13 cellular contexts compared by ENCODE assay signal in genomic region chr3:32384938-32385337, GRCh38. TPM values are rescaled to one million over a fixed set of nuclear protein-coding genes. Genes with fewer than 3 reads are reported as not detected.
DNase-seq lines count a peak whose midpoint lies in the region; ATAC-seq and TF ChIP-seq lines count a peak whose summit lies in the region.
"Had no signal": no experiment of that assay in that cellular context is flagged by ENCODE, and none has a peak within 500 bp of the region (broad histone marks: within the 10 kb centered on the region; RNA-seq: fewer than 3 reads in every experiment).

No MANE protein-coding gene starts in this region.

- no peak overlapping the region for H3K4ac ChIP-seq in mesendoderm (ENCODE audit: low read depth, low read length)

- H4K5ac ChIP-seq in mesendoderm (ENCODE audit: low read length), result no peak overlapping the region

- H3K36me3 ChIP-seq in mesendoderm (ENCODE audit: control insufficient read depth, insufficient read depth, low read length) (no peaks in the 10 kb centered on the region), tibial artery (no peaks in the 10 kb centered on the region)
- H3K36me3 ChIP-seq: gastrocnemius medialis, suprapubic skin, WERI-Rb-1 had no signal

- H3K18ac ChIP-seq in mesendoderm (ENCODE audit: low read length), result no peak overlapping the region

- peaks cover 13% of the 10 kb centered on the region for H3K4me1 Mint-ChIP-seq in activated T-cell treated with anti-CD3 and anti-CD28 coated beads, Interleukin-2, amount 50 U/mL, for 4 hours (ENCODE audit: low read depth)
- H3K4me1 Mint-ChIP-seq: natural killer cell had no signal

- H2BK5ac ChIP-seq in mesendoderm (ENCODE audit: low read length), result no peak overlapping the region

- H3K4me1 ChIP-seq in mesendoderm (ENCODE audit: control insufficient read depth, low read depth, low read length), result peaks cover 4% of the 10 kb centered on the region
- H3K4me1 ChIP-seq in tibial artery, result no peaks in the 10 kb centered on the region
- H3K4me1 ChIP-seq: gastrocnemius medialis, suprapubic skin had no signal

- peak; percentile 88 for DNase-seq in CD1c-positive myeloid dendritic cell (ENCODE audit: extremely low spot score)
- peak; percentile 21 for DNase-seq in MV-4-11 (lab: John Stamatoyannopoulos, UW)
- peak; percentile 72 for DNase-seq in choroid plexus epithelial cell (ENCODE audit: low read depth)
- peak; percentile 89 for DNase-seq in mesendoderm
- no peak for DNase-seq in tibial artery
- no peak for DNase-seq in activated T-cell treated with anti-CD3 and anti-CD28 coated beads, Interleukin-2, amount 50 U/mL, for 4 hours
- DNase-seq in AML-193 (lab: John Stamatoyannopoulos, UW), result no peak
- DNase-seq: gastrocnemius medialis; natural killer cell; stimulated activated CD4-positive, alpha-beta T cell treated with anti-CD3 and anti-CD28 coated beads, Interleukin-4, amount 100 ng/mL, for 1 hour; WERI-Rb-1 had no signal

- H3K23ac ChIP-seq in mesendoderm (ENCODE audit: low read length), result no peak overlapping the region

- H2BK15ac ChIP-seq in mesendoderm (replicated peaks; ENCODE audit: low read depth), result no peak overlapping the region

- WGBS in mesendoderm (ENCODE audit: extremely low coverage, insufficient coverage, low lambda C conversion rate), result no CpG with 5 or more reads among the region's 5 CpGs

- H3K56ac ChIP-seq in mesendoderm (ENCODE audit: low read length), result no peak overlapping the region

- no peak for ATAC-seq in HG03095 (IDR thresholded peaks at IDR 0.05; ENCODE audit: unreplicated experiment)
- no peak for ATAC-seq in activated T-cell treated with anti-CD3 and anti-CD28 coated beads, Interleukin-2, amount 50 U/mL, for 4 hours
- ATAC-seq: gastrocnemius medialis, natural killer cell had no signal

- H2AK5ac ChIP-seq in mesendoderm (ENCODE audit: low read length), result no peak overlapping the region

- no peak overlapping the region for H4K8ac ChIP-seq in mesendoderm (ENCODE audit: low read depth, low read length)

- no peaks in the 10 kb centered on the region for H3K27me3 ChIP-seq in mesendoderm (ENCODE audit: insufficient read depth, low read length, poor library complexity)
- no peaks in the 10 kb centered on the region for H3K27me3 ChIP-seq in tibial artery
- H3K27me3 ChIP-seq: gastrocnemius medialis, suprapubic skin had no signal

- H3K27ac ChIP-seq in mesendoderm (ENCODE audit: low read depth, low read length) (no peak overlapping the region), tibial artery (no peak overlapping the region)
- H3K27ac ChIP-seq: gastrocnemius medialis, suprapubic skin, WERI-Rb-1 had no signal

- H2BK120ac ChIP-seq in mesendoderm (ENCODE audit: low read depth, low read length), result no peak overlapping the region

- H3K9me3 ChIP-seq in tibial artery, result no peaks in the 10 kb centered on the region
- H3K9me3 ChIP-seq: gastrocnemius medialis, suprapubic skin had no signal

- no peaks in the 10 kb centered on the region for H3K79me2 ChIP-seq in mesendoderm (ENCODE audit: control insufficient read depth, insufficient read depth, low read length)

- H3K4me3 ChIP-seq in choroid plexus epithelial cell (ENCODE audit: low read depth, low read length) (no peak overlapping the region), mesendoderm (ENCODE audit: low read length) (no peak overlapping the region), tibial artery (no peak overlapping the region)
- H3K4me3 ChIP-seq: gastrocnemius medialis, suprapubic skin had no signal

- no peaks in the 10 kb centered on the region for H3K36me3 Mint-ChIP-seq in activated T-cell treated with anti-CD3 and anti-CD28 coated beads, Interleukin-2, amount 50 U/mL, for 4 hours (ENCODE audit: insufficient read depth)
- H3K36me3 Mint-ChIP-seq: natural killer cell had no signal

- H3K4me3 Mint-ChIP-seq in activated T-cell treated with anti-CD3 and anti-CD28 coated beads, Interleukin-2, amount 50 U/mL, for 4 hours, result no peak overlapping the region
- H3K4me3 Mint-ChIP-seq: natural killer cell had no signal

- no peak overlapping the region for H3K9ac ChIP-seq in mesendoderm (ENCODE audit: low read length)

- TF ChIP-seq CTCF in choroid plexus epithelial cell (conservative IDR thresholded peaks at IDR 0.05; ENCODE audit: low read depth, low read length) (no peak), tibial artery (IDR thresholded peaks at IDR 0.05) (no peak)

- no peaks in the 10 kb centered on the region for H3K79me1 ChIP-seq in mesendoderm (ENCODE audit: low read length)

- H3K4me2 ChIP-seq in mesendoderm (ENCODE audit: low read length), result no peak overlapping the region

- H3K27me3 Mint-ChIP-seq in activated T-cell treated with anti-CD3 and anti-CD28 coated beads, Interleukin-2, amount 50 U/mL, for 4 hours (ENCODE audit: low read depth), result no peaks in the 10 kb centered on the region

- intact Hi-C loops in tibial artery (cut with DNase I; ENCODE audit: low total_unique reads), result no loop called here

- H3K9me3 Mint-ChIP-seq in activated T-cell treated with anti-CD3 and anti-CD28 coated beads, Interleukin-2, amount 50 U/mL, for 4 hours, result no peaks in the 10 kb centered on the region
- H3K9me3 Mint-ChIP-seq: natural killer cell had no signal

RNA-seq across cellular contexts. Expression of gene CMTM7, which starts 6.7 kb away (rescaled TPM):
- 62.8 TPM for polyA plus RNA-seq in mesendoderm (2013, experiment 1 of 2)
- 61.0 TPM for polyA plus RNA-seq in mesendoderm (2013, experiment 2 of 2)
- 10 to 100 TPM; 19.1 to 23.2 (median 21.3) TPM for total RNA-seq in activated T-cell treated with anti-CD3 and anti-CD28 coated beads, Interleukin-2, amount 50 U/mL, for 4 hours

Comparison
In these comparisons a context has a peak if more than half of its experiments do, and no peak if none do; other contexts are left out.
1. DNase-seq: peak in CD1c-positive myeloid dendritic cell (single experiment), MV-4-11 (single experiment), choroid plexus epithelial cell (single experiment) and mesendoderm (single experiment); none in tibial artery (0 of 2), activated T-cell treated with anti-CD3 and anti-CD28 coated beads, Interleukin-2, amount 50 U/mL, for 4 hours (single experiment) and AML-193 (0 of 2).